ENCODE assay signal across 21 cellular contexts in the genomic region with DNA sequence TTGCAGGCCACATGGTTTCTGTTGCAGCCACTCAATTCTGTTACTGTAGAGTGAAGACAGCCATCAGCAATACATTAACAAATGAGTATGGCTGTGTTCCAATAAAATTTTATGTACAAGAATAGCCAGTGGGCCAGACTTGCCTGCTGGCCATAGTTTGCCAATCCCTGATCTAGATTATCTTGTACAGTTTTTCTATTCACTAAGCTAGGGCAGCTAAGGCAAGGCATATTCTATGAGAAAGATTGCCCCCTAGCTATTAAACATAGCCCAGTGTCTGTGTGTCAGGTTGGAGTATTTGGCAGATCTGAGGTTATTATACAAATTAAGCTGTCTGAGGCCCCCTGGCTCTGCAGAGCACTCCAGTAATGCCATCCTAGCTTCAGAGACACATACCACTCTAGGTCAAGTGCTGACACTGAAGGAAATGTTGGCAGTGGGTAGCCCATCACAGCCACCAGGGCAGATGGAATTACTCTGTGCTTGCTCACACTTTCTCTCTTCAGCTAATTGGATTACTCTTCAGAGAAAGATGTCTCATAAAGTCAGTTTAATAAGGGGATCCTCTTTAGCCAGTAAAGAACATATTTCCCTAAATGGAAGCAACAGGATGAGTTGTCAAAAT. TPM values are rescaled to one million over a fixed set of nuclear protein-coding genes. Genes with fewer than 3 reads are reported as not detected.
DNase-seq lines count a peak whose midpoint lies in the region; ATAC-seq, FAIRE-seq and TF ChIP-seq lines count a peak whose summit lies in the region.
"Had no signal": no experiment of that assay in that cellular context is flagged by ENCODE, and none has a peak within 500 bp of the region (broad histone marks: within the 10 kb centered on the region; RNA-seq: fewer than 3 reads in every experiment).

No MANE protein-coding gene starts in this region.

- no peaks in the 10 kb centered on the region for H3F3A ChIP-seq in PC-9 (ENCODE audit: insufficient read depth, low read depth)

- no peak for DNase-seq in D721Med (ENCODE audit: insufficient read length, low spot score)
- DNase-seq in PC-9 = no peak
- no peak for DNase-seq in left colon
- no peak for DNase-seq in activated CD8-positive, alpha-beta memory T cell treated with anti-CD3 and anti-CD28 coated beads for 24 hours
- no peak for DNase-seq in NCI-H2227 treated with DMSO at 0.1 percent for 48 hours (lab: John Stamatoyannopoulos, UW)
- DNase-seq in CD8-positive, alpha-beta memory T cell = no peak
- DNase-seq: activated CD4-positive, CD25-positive, alpha-beta regulatory T cell treated with anti-CD3 and anti-CD28 coated beads, Interleukin-2, amount 50 U/mL, for 72 hours; activated naive CD4-positive, alpha-beta T cell treated with anti-CD3 and anti-CD28 coated beads for 36 hours; mammary epithelial cell; NCI-H146; NCI-H748 treated with DMSO at 0.1 percent for 48 hours; substantia nigra; T-helper 2 cell had no signal

- no peaks in the 10 kb centered on the region for H3K9me3 ChIP-seq in PC-9 (ENCODE audit: insufficient read depth, low read depth)
- H3K9me3 ChIP-seq in CD8-positive, alpha-beta memory T cell (ENCODE audit: low read length) = no peaks in the 10 kb centered on the region

- intact Hi-C loops in PC-9 (cut with micrococcal nuclease; ENCODE audit: unreplicated experiment) (no loop called here), left colon (cut with DNase I, micrococcal nuclease) (no loop called here)

- H3K4me2 ChIP-seq in PC-9 = no peak overlapping the region

- TF ChIP-seq EP300 in Ishikawa (IDR thresholded peaks at IDR 0.05; ENCODE audit: borderline replicate concordance) = no peak

- ATAC-seq in left colon = peak; percentile 51
- ATAC-seq in HG03521 (IDR thresholded peaks at IDR 0.05; ENCODE audit: unreplicated experiment) = no peak

- no TSS peak for BruUV-seq in PC-9 (replicated peaks; lab: Mats Ljungman, UMichigan)

- H3K4me1 ChIP-seq in PC-9 (replicated peaks; ENCODE audit: insufficient read depth) = peaks cover 8% of the 10 kb centered on the region
- no peaks in the 10 kb centered on the region for H3K4me1 ChIP-seq in CD8-positive, alpha-beta memory T cell (ENCODE audit: insufficient read depth, low read length)

- no peaks in the 10 kb centered on the region for H4K20me1 ChIP-seq in PC-9 (ENCODE audit: insufficient read depth)

- no peaks in the 10 kb centered on the region for H3K27me3 ChIP-seq in PC-9 (ENCODE audit: insufficient read depth, low read depth)
- no peaks in the 10 kb centered on the region for H3K27me3 ChIP-seq in CD8-positive, alpha-beta memory T cell (ENCODE audit: insufficient read depth, low read length, poor library complexity, severe bottlenecking)

- 0 out of 2 replicates have a peak, but pooled peaks have one; percentile 5 for TF ChIP-seq RAD21 in Ishikawa (IDR thresholded peaks at IDR 0.05; ENCODE audit: low read depth)

- no peaks in the 10 kb centered on the region for H3K36me3 ChIP-seq in PC-9 (ENCODE audit: low read depth)
- H3K36me3 ChIP-seq in CD8-positive, alpha-beta memory T cell (ENCODE audit: insufficient read depth, low read length) = no peaks in the 10 kb centered on the region

- H3K27ac ChIP-seq in PC-9 = no peak overlapping the region
- H3K27ac ChIP-seq in CD8-positive, alpha-beta memory T cell (ENCODE audit: low read depth, low read length) = no peak overlapping the region

- no peaks in the 10 kb centered on the region for H3K36me3 Mint-ChIP-seq in CD8-positive, alpha-beta memory T cell

- FAIRE-seq in D721Med (lab: Jason Lieb, UNC) = no peak
- FAIRE-seq: astrocyte, colon, H54 had no signal

- no peaks in the 10 kb centered on the region for H3K79me2 ChIP-seq in PC-9 (ENCODE audit: low read depth)

- no peaks in the 10 kb centered on the region for H3K9me3 Mint-ChIP-seq in CD8-positive, alpha-beta memory T cell
- H3K9me3 Mint-ChIP-seq: activated naive CD4-positive, alpha-beta T cell treated with anti-CD3 and anti-CD28 coated beads for 36 hours; neural crest cell had no signal

- TF ChIP-seq CTCF in D721Med (IDR thresholded peaks at IDR 0.05; ENCODE audit: insufficient read depth, missing control alignments) (peak; percentile 46), PC-9 (conservative IDR thresholded peaks at IDR 0.05) (no peak)

- H3K4me1 Mint-ChIP-seq in CD8-positive, alpha-beta memory T cell = no peaks in the 10 kb centered on the region
- H3K4me1 Mint-ChIP-seq: neural crest cell had no signal

- H3K27me3 Mint-ChIP-seq in CD8-positive, alpha-beta memory T cell = peaks cover 7 to 59% of the 10 kb centered on the region in 2 donors

- H3K9me2 ChIP-seq in PC-9 (ENCODE audit: insufficient read depth) = no peaks in the 10 kb centered on the region; the same call in 1 of the 2 replicates

- POLR2A ChIA-PET in PC-9 (lab: Charles Lee; ENCODE audit: unreplicated experiment) = no interaction called here
- POLR2A ChIA-PET in CD8-positive, alpha-beta memory T cell (lab: Charles Lee) = no interaction called here

- no peak overlapping the region for H3K4me3 ChIP-seq in PC-9
- no peak overlapping the region for H3K4me3 ChIP-seq in CD8-positive, alpha-beta memory T cell (ENCODE audit: low read length)

- 0 out of 2 replicates have a peak overlapping the region, but pooled peaks have one; percentile 49 for H2AFZ ChIP-seq in PC-9

- no peak overlapping the region for H3K27ac Mint-ChIP-seq in CD8-positive, alpha-beta memory T cell
- H3K27ac Mint-ChIP-seq: activated naive CD4-positive, alpha-beta T cell treated with anti-CD3 and anti-CD28 coated beads for 36 hours had no signal

- CTCF ChIA-PET in PC-9 (lab: Charles Lee) = no interaction called here
- CTCF ChIA-PET in CD8-positive, alpha-beta memory T cell (lab: Charles Lee) = no interaction called here

- H3K4me3 Mint-ChIP-seq in CD8-positive, alpha-beta memory T cell = no peak overlapping the region
- H3K4me3 Mint-ChIP-seq: activated naive CD4-positive, alpha-beta T cell treated with anti-CD3 and anti-CD28 coated beads for 36 hours; neural crest cell had no signal

TF ChIP-seq in Ishikawa, 13 proteins besides CTCF, POLR2A, EP300 and RAD21:
- no peak for TF ChIP-seq TCF12 (IDR thresholded peaks at IDR 0.05; ENCODE audit: low read depth)
- TF ChIP-seq TAF1 (IDR thresholded peaks at IDR 0.05; ENCODE audit: low read depth) = no peak
- TF ChIP-seq CEBPB (IDR thresholded peaks at IDR 0.05) = no peak
- no peak for TF ChIP-seq FOXM1 (IDR thresholded peaks at IDR 0.05; ENCODE audit: borderline replicate concordance, low read depth)
- TF ChIP-seq YY1 (IDR thresholded peaks at IDR 0.05; ENCODE audit: low read depth) = no peak
- TF ChIP-seq, protein P1, sequence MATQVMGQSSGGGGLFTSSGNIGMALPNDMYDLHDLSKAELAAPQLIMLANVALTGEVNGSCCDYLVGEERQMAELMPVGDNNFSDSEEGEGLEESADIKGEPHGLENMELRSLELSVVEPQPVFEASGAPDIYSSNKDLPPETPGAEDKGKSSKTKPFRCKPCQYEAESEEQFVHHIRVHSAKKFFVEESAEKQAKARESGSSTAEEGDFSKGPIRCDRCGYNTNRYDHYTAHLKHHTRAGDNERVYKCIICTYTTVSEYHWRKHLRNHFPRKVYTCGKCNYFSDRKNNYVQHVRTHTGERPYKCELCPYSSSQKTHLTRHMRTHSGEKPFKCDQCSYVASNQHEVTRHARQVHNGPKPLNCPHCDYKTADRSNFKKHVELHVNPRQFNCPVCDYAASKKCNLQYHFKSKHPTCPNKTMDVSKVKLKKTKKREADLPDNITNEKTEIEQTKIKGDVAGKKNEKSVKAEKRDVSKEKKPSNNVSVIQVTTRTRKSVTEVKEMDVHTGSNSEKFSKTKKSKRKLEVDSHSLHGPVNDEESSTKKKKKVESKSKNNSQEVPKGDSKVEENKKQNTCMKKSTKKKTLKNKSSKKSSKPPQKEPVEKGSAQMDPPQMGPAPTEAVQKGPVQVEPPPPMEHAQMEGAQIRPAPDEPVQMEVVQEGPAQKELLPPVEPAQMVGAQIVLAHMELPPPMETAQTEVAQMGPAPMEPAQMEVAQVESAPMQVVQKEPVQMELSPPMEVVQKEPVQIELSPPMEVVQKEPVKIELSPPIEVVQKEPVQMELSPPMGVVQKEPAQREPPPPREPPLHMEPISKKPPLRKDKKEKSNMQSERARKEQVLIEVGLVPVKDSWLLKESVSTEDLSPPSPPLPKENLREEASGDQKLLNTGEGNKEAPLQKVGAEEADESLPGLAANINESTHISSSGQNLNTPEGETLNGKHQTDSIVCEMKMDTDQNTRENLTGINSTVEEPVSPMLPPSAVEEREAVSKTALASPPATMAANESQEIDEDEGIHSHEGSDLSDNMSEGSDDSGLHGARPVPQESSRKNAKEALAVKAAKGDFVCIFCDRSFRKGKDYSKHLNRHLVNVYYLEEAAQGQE (IDR thresholded peaks at IDR 0.05; ENCODE audit: low read depth) = no peak
- TF ChIP-seq, protein P2, sequence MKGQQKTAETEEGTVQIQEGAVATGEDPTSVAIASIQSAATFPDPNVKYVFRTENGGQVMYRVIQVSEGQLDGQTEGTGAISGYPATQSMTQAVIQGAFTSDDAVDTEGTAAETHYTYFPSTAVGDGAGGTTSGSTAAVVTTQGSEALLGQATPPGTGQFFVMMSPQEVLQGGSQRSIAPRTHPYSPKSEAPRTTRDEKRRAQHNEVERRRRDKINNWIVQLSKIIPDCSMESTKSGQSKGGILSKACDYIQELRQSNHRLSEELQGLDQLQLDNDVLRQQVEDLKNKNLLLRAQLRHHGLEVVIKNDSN (IDR thresholded peaks at IDR 0.05) = no peak
- no peak for TF ChIP-seq TEAD4 (IDR thresholded peaks at IDR 0.05)
- TF ChIP-seq, protein P3, sequence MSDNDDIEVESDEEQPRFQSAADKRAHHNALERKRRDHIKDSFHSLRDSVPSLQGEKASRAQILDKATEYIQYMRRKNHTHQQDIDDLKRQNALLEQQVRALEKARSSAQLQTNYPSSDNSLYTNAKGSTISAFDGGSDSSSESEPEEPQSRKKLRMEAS (IDR thresholded peaks at IDR 0.05) = no peak
- TF ChIP-seq EGR1 (IDR thresholded peaks at IDR 0.05) = no peak
- no peak for TF ChIP-seq CREB1 (IDR thresholded peaks at IDR 0.05; ENCODE audit: low read depth)
- no peak for TF ChIP-seq ZBTB7A (IDR thresholded peaks at IDR 0.05; ENCODE audit: low read depth)
- TF ChIP-seq NFIC (IDR thresholded peaks at IDR 0.05) = no peak

RNA-seq across cellular contexts. Expression of a gene that starts 40.7 kb away (rescaled TPM):
- not detected in 2 replicates for total RNA-seq in PC-9 (2021)
- total RNA-seq in left colon = 1 to 10 TPM in 1 of 2 donors, not detected in 1; 1.6 TPM
- total RNA-seq in CD8-positive, alpha-beta memory T cell = not detected
- not detected for polyA plus RNA-seq in CD8-positive, alpha-beta memory T cell
- total RNA-seq: mammary epithelial cell, renal cortical epithelial cell had no signal

RNA-seq across cellular contexts. Expression of a gene that starts 42.3 kb away (rescaled TPM):
- total RNA-seq in PC-9 (2021) = 0.22 and 0.23 TPM in 2 replicates
- under 1 TPM in 1 of 2 donors, not detected in 1; 0.08 TPM for total RNA-seq in left colon
- not detected for total RNA-seq in CD8-positive, alpha-beta memory T cell
- not detected for polyA plus RNA-seq in CD8-positive, alpha-beta memory T cell
- total RNA-seq: activated naive CD4-positive, alpha-beta T cell treated with anti-CD3 and anti-CD28 coated beads for 36 hours; astrocyte; HT1080 had no signal

RNA-seq across cellular contexts. Expression of a gene that starts 51.5 kb away (rescaled TPM):
- 4.6 and 6.1 TPM in 2 replicates for total RNA-seq in PC-9 (2021)
- 1 to 10 TPM; 6.5 to 7.1 TPM for total RNA-seq in left colon
- total RNA-seq in CD8-positive, alpha-beta memory T cell = 10 to 100 TPM in 1 of 2 experiments, 1 to 10 TPM in 1; 8.1 to 10.1 TPM
- polyA plus RNA-seq in CD8-positive, alpha-beta memory T cell = 1.8 TPM
